8 cellular contexts compared by ENCODE assay signal in genomic region chr7:25125137-25125946, GRCh38. TPM values are rescaled to one million over a fixed set of nuclear protein-coding genes. Genes with fewer than 3 reads are reported as not detected.
DNase-seq lines count a peak whose midpoint lies in the region; ATAC-seq and TF ChIP-seq lines count a peak whose summit lies in the region.

TSS of gene CYCS (minus strand) at chr7:25125260. CDS start at chr7:25124119, 1,141 bp downstream.

- H3K9me3 Mint-ChIP-seq in activated naive CD8-positive, alpha-beta T cell treated with anti-CD3 and anti-CD28 coated beads, Interleukin-2, amount 10 ng/mL, durations not matched to agents 7 days and 5 days: no peaks in the 10 kb centered on the region
- peaks cover 10% of the 10 kb centered on the region for H3K9me3 Mint-ChIP-seq in glutamatergic neuron (ENCODE audit: unreplicated experiment)

- no peaks in the 10 kb centered on the region for H3K9me3 ChIP-seq in SU-DHL-6 (ENCODE audit: insufficient read depth, low read length)
- no peaks in the 10 kb centered on the region for H3K9me3 ChIP-seq in osteoblast (ENCODE audit: low read depth, low read length)
- no peaks in the 10 kb centered on the region for H3K9me3 ChIP-seq in thoracic aorta

- peak within 1 kb of the TSS; percentile 90 for H3K9ac ChIP-seq in SU-DHL-6 (ENCODE audit: low read length)

- H3K4me1 ChIP-seq in osteoblast (ENCODE audit: insufficient read depth, low read length): peaks cover 18% of the 10 kb centered on the region
- H3K4me1 ChIP-seq in thoracic aorta (ENCODE audit: control insufficient read depth in 1 of 2, low read depth in 2 of 2): peaks cover 4 to 7% of the 10 kb centered on the region in 2 donors

- H2AFZ ChIP-seq in SU-DHL-6 (ENCODE audit: low read depth, low read length, severe bottlenecking) (peak within 1 kb of the TSS; percentile 94), osteoblast (ENCODE audit: low read length) (peak within 1 kb of the TSS; percentile 96)

- peak within 1 kb of the TSS; percentile 61 for H3K27ac ChIP-seq in SU-DHL-6 (ENCODE audit: low read depth, low read length)
- peak within 1 kb of the TSS; percentile 83 for H3K27ac ChIP-seq in osteoblast (ENCODE audit: low read depth, low read length)
- peak within 1 kb of the TSS; percentile 86 to 89 for H3K27ac ChIP-seq in thoracic aorta

- H3K4me3 ChIP-seq in SU-DHL-6 (ENCODE audit: insufficient read depth, low read length, poor library complexity, severe bottlenecking) (peak within 1 kb of the TSS; percentile 90), osteoblast (ENCODE audit: insufficient read depth, low read length) (peak within 1 kb of the TSS; percentile 83), thoracic aorta (peak within 1 kb of the TSS; percentile 80)

- POLR2A ChIA-PET in activated naive CD8-positive, alpha-beta T cell treated with anti-CD3 and anti-CD28 coated beads, Interleukin-2, amount 10 ng/mL, durations not matched to agents 7 days and 5 days (lab: Charles Lee): interaction anchor here (0.6 to 2.2 kb wide), 10 partner anchors 9 to 1586 kb away, joined by 3 to 11 read pairs (median 4); partner anchors contain the start of gene OSBPL3

- H3K36me3 Mint-ChIP-seq in activated naive CD8-positive, alpha-beta T cell treated with anti-CD3 and anti-CD28 coated beads, Interleukin-2, amount 10 ng/mL, durations not matched to agents 7 days and 5 days: peaks cover 24% of the 10 kb centered on the region
- no peaks in the 10 kb centered on the region for H3K36me3 Mint-ChIP-seq in glutamatergic neuron (ENCODE audit: unreplicated experiment)

- H3K4me2 ChIP-seq in SU-DHL-6 (ENCODE audit: low read depth, low read length, poor library complexity, severe bottlenecking) (peak within 1 kb of the TSS; percentile 84), osteoblast (ENCODE audit: insufficient read depth, low read length) (peak within 1 kb of the TSS; percentile 96)

- H3K9me2 ChIP-seq in SU-DHL-6 (replicated peaks; ENCODE audit: insufficient read depth, low read length): no peaks in the 10 kb centered on the region

- peaks cover 17% of the 10 kb centered on the region for H3K4me1 Mint-ChIP-seq in activated naive CD8-positive, alpha-beta T cell treated with anti-CD3 and anti-CD28 coated beads, Interleukin-2, amount 10 ng/mL, durations not matched to agents 7 days and 5 days
- H3K4me1 Mint-ChIP-seq in glutamatergic neuron (ENCODE audit: low read depth, unreplicated experiment): peaks cover 8% of the 10 kb centered on the region

- H3K4me3 Mint-ChIP-seq in activated naive CD8-positive, alpha-beta T cell treated with anti-CD3 and anti-CD28 coated beads, Interleukin-2, amount 10 ng/mL, durations not matched to agents 7 days and 5 days: peak within 1 kb of the TSS; percentile 99
- H3K4me3 Mint-ChIP-seq in glutamatergic neuron (ENCODE audit: unreplicated experiment): peak within 1 kb of the TSS; percentile 100

- H3K36me3 ChIP-seq in SU-DHL-6 (ENCODE audit: low read length): peaks cover 29% of the 10 kb centered on the region
- peaks cover 19% of the 10 kb centered on the region for H3K36me3 ChIP-seq in osteoblast (ENCODE audit: insufficient read depth, low read length)
- peaks cover 7% of the 10 kb centered on the region for H3K36me3 ChIP-seq in thoracic aorta

- ATAC-seq in HG02678 (IDR thresholded peaks at IDR 0.05; ENCODE audit: unreplicated experiment): peak; percentile 94
- ATAC-seq in activated naive CD8-positive, alpha-beta T cell treated with anti-CD3 and anti-CD28 coated beads, Interleukin-2, amount 10 ng/mL, durations not matched to agents 7 days and 5 days (ENCODE audit: low read depth): peak; percentile 95
- ATAC-seq in thoracic aorta (ENCODE audit: insufficient number of reproducible peaks, low FRiP score, low read depth): peak; percentile 97

- peaks cover 8% of the 10 kb centered on the region; the same call in 1 of the 2 replicates for H3F3A ChIP-seq in SU-DHL-6 (ENCODE audit: insufficient read depth)

- peaks cover 44% of the 10 kb centered on the region for H3K79me2 ChIP-seq in SU-DHL-6 (ENCODE audit: insufficient read depth, low read length)
- H3K79me2 ChIP-seq in osteoblast (ENCODE audit: insufficient read depth, low read length): peaks cover 28% of the 10 kb centered on the region

- H3K27me3 ChIP-seq in SU-DHL-6 (ENCODE audit: low read length): no peaks in the 10 kb centered on the region
- no peaks in the 10 kb centered on the region for H3K27me3 ChIP-seq in osteoblast (ENCODE audit: insufficient read depth, low read length)
- H3K27me3 ChIP-seq in thoracic aorta (replicated peaks; ENCODE audit: insufficient read depth): no peaks in the 10 kb centered on the region

- H3K27me3 Mint-ChIP-seq in activated naive CD8-positive, alpha-beta T cell treated with anti-CD3 and anti-CD28 coated beads, Interleukin-2, amount 10 ng/mL, durations not matched to agents 7 days and 5 days: no peaks in the 10 kb centered on the region
- peaks cover 7% of the 10 kb centered on the region for H3K27me3 Mint-ChIP-seq in glutamatergic neuron (ENCODE audit: unreplicated experiment)

- TF ChIP-seq CTCF in SU-DHL-6 (IDR thresholded peaks at IDR 0.05; ENCODE audit: insufficient read depth, low read length, poor library complexity, severe bottlenecking): no peak
- no peak for TF ChIP-seq CTCF in glutamatergic neuron (IDR thresholded peaks at IDR 0.05; ENCODE audit: partially characterized antibody, unreplicated experiment)
- TF ChIP-seq CTCF in osteoblast (IDR thresholded peaks at IDR 0.05; ENCODE audit: extremely low read depth, low read depth, low read length): no peak
- no peak for TF ChIP-seq CTCF in thoracic aorta (IDR thresholded peaks at IDR 0.05)

- H3K27ac Mint-ChIP-seq in activated naive CD8-positive, alpha-beta T cell treated with anti-CD3 and anti-CD28 coated beads, Interleukin-2, amount 10 ng/mL, durations not matched to agents 7 days and 5 days: peak within 1 kb of the TSS; percentile 100
- H3K27ac Mint-ChIP-seq in glutamatergic neuron (ENCODE audit: unreplicated experiment): peak within 1 kb of the TSS; percentile 97

- H4K20me1 ChIP-seq in SU-DHL-6 (ENCODE audit: low read depth, low read length): peaks cover 8% of the 10 kb centered on the region; the same call in 1 of the 2 replicates
- H4K20me1 ChIP-seq in osteoblast (ENCODE audit: insufficient read depth, low read length): peaks cover 10% of the 10 kb centered on the region

- DNase-seq in NCI-H128 (lab: John Stamatoyannopoulos, UW; ENCODE audit: unreplicated experiment): peak; percentile 99
- DNase-seq in activated naive CD8-positive, alpha-beta T cell treated with anti-CD3 and anti-CD28 coated beads, Interleukin-2, amount 10 ng/mL, durations not matched to agents 7 days and 5 days: peak; percentile 99
- DNase-seq in glutamatergic neuron: peak; percentile 99
- peak; percentile 94 for DNase-seq in osteoblast (ENCODE audit: insufficient read length, low spot score, missing footprints)
- peak; percentile 99 for DNase-seq in thoracic aorta (ENCODE audit: low spot score)

- peak; percentile 99 for TF ChIP-seq POLR2A in GM10847 (IDR thresholded peaks at IDR 0.05; ENCODE audit: extremely low read depth, insufficient read length)

RNA-seq across cellular contexts. Expression of gene CYCS, which starts in this region (rescaled TPM):
- 10 to 100 TPM; 85.6 to 94.7 TPM for total RNA-seq in activated naive CD8-positive, alpha-beta T cell treated with anti-CD3 and anti-CD28 coated beads, Interleukin-2, amount 10 ng/mL, durations not matched to agents 7 days and 5 days
- total RNA-seq in glutamatergic neuron (ENCODE audit: unreplicated experiment): 127 TPM
- total RNA-seq in osteoblast: 21.5 and 22.8 TPM in 2 replicates
- total RNA-seq in thoracic aorta: 10 to 100 TPM; 16.8 to 29.7 TPM

Comparison
In these comparisons a context has a peak if more than half of its experiments do, and no peak if none do; other contexts are left out.
1. Peak in every context shown above with its lines: DNase-seq, ATAC-seq, H3K4me3 ChIP-seq and H3K27ac ChIP-seq.